17 cellular contexts compared by ENCODE assay signal in genomic region chr3:66210687-66211295, GRCh38. TPM values are rescaled to one million over a fixed set of nuclear protein-coding genes. Genes with fewer than 3 reads are reported as not detected.
DNase-seq lines count a peak whose midpoint lies in the region; ATAC-seq and TF ChIP-seq lines count a peak whose summit lies in the region.
"Had no signal": no experiment of that assay in that cellular context is flagged by ENCODE, and none has a peak within 500 bp of the region (broad histone marks: within the 10 kb centered on the region; RNA-seq: fewer than 3 reads in every experiment).

No MANE protein-coding gene starts in this region.

- H3K9ac ChIP-seq in KMS-11, result no peak overlapping the region

- no peaks in the 10 kb centered on the region for H3K27me3 ChIP-seq in KMS-11 (ENCODE audit: insufficient read depth, low read depth)

- H3K79me2 ChIP-seq in KMS-11 (ENCODE audit: insufficient read depth, low read depth), result no peaks in the 10 kb centered on the region

- peak; percentile 77 for ATAC-seq in left lobe of liver
- no peak for ATAC-seq in HG03571 (IDR thresholded peaks at IDR 0.05; ENCODE audit: unreplicated experiment)

- H3K4me1 ChIP-seq in KMS-11 (ENCODE audit: low read depth, poor library complexity, severe bottlenecking), result peaks cover 28% of the 10 kb centered on the region
- H3K4me1 ChIP-seq: BE2C had no signal

- no peak overlapping the region for H2AFZ ChIP-seq in KMS-11 (ENCODE audit: low read depth)

- no peak for TF ChIP-seq CTCF in KMS-11 (conservative IDR thresholded peaks at IDR 0.05; ENCODE audit: low read depth, low read length)

- H4K20me1 ChIP-seq in KMS-11 (ENCODE audit: insufficient read depth), result no peaks in the 10 kb centered on the region

- no peak overlapping the region for H3K27ac ChIP-seq in KMS-11

- DNase-seq in NCI-H2227 treated with DMSO at 0.1 percent for 48 hours (lab: John Stamatoyannopoulos, UW), result peak; percentile 3
- peak; percentile 64 for DNase-seq in left lobe of liver (ENCODE audit: low spot score)
- DNase-seq in activated naive CD4-positive, alpha-beta T cell treated with anti-CD3 and anti-CD28 coated beads, Interleukin-2, amount 50 U/mL, for 16 hours, result no peak
- DNase-seq in activated T-cell treated with anti-CD3 and anti-CD28 coated beads, Interleukin-2, amount 50 U/mL, for 48 hours, result no peak
- DNase-seq: ACHN; BE2C; C1 segment of cervical spinal cord; CD4-positive, CD25-positive, alpha-beta regulatory T cell; CD8-positive, alpha-beta memory T cell; COR-L47; DMS 273 treated with DMSO at 0.1 percent for 48 hours; DMS53; DND-41; EL; H9 had no signal

- H3K4me2 ChIP-seq in KMS-11, result peak overlapping the region; percentile 72; the same call in 1 of the 2 replicates

- H3K36me3 ChIP-seq in KMS-11 (ENCODE audit: insufficient read depth), result no peaks in the 10 kb centered on the region
- H3K36me3 ChIP-seq: BE2C had no signal

- H3K4me3 ChIP-seq in KMS-11 (IDR thresholded peaks at IDR 0.05; ENCODE audit: insufficient read depth, low read depth, low read length), result no peak overlapping the region

RNA-seq across cellular contexts. Expression of gene SLC25A26, which starts 10.0 kb away (rescaled TPM):
- 14.9 TPM for total RNA-seq in left lobe of liver

Comparison
In these comparisons a context has a peak if more than half of its experiments do, and no peak if none do; other contexts are left out.
1. DNase-seq: peak in NCI-H2227 treated with DMSO at 0.1 percent for 48 hours (single experiment) and left lobe of liver (single experiment); none in activated naive CD4-positive, alpha-beta T cell treated with anti-CD3 and anti-CD28 coated beads, Interleukin-2, amount 50 U/mL, for 16 hours (single experiment) and activated T-cell treated with anti-CD3 and anti-CD28 coated beads, Interleukin-2, amount 50 U/mL, for 48 hours (0 of 2).